In genomic region chr1:218459878-218460277, GRCh38 we compare ENCODE assay signal across 8 cellular contexts.
A peak's percentile ranks its signal among the peaks of the same experiment; 100 is the strongest.
DNase-seq lines count a peak whose midpoint lies in the region; FAIRE-seq and TF ChIP-seq lines count a peak whose summit lies in the region.

No MANE protein-coding gene starts in this region.

- TF ChIP-seq CTCF in Calu3 (IDR thresholded peaks at IDR 0.05; ENCODE audit: unreplicated experiment) (no peak), astrocyte of the spinal cord (IDR thresholded peaks at IDR 0.05; ENCODE audit: low read depth, low read length) (no peak), transverse colon (IDR thresholded peaks at IDR 0.05) (no peak)

- no TSS peak for BruUV-seq in Calu3 (replicated peaks; lab: Mats Ljungman, UMichigan)

- no peak overlapping the region for H3K4me3 ChIP-seq in astrocyte of the spinal cord (ENCODE audit: low read depth, low read length)
- H3K4me3 ChIP-seq in transverse colon: no peak overlapping the region
- H3K4me3 ChIP-seq in small intestine (ENCODE audit: low read depth in 1 of 2, low read length in 2 of 2): no peak overlapping the region

- no peak overlapping the region for H3K4me3 Mint-ChIP-seq in Calu3 (ENCODE audit: low read depth, unreplicated experiment)

- no peak for FAIRE-seq in small intestine (lab: Jason Lieb, UNC)

- no peak for TF ChIP-seq POLR2A in transverse colon (IDR thresholded peaks at IDR 0.05)

- peaks cover 0 to 16% (median 9%) of the 10 kb centered on the region in 4 donors for H3K4me1 ChIP-seq in transverse colon
- H3K4me1 ChIP-seq in small intestine (ENCODE audit: control insufficient read depth in 2 of 2, insufficient read depth in 1 of 2, low read depth in 1 of 2, low read length in 1 of 2): no peaks in the 10 kb centered on the region

- peaks cover 44% of the 10 kb centered on the region for H3K4me1 Mint-ChIP-seq in Calu3 (ENCODE audit: low read depth, unreplicated experiment)

- H3K27ac ChIP-seq in transverse colon (peak overlapping the region; percentile 28 to 77 (median 55)), small intestine (ENCODE audit: low read depth in 1 of 2, low read length in 1 of 2) (no peak overlapping the region)

- peaks cover 10% of the 10 kb centered on the region for H3K36me3 Mint-ChIP-seq in Calu3 (ENCODE audit: insufficient read depth, unreplicated experiment)

- H3K9me3 ChIP-seq in transverse colon (no peaks in the 10 kb centered on the region), small intestine (ENCODE audit: control insufficient read depth, low read depth) (no peaks in the 10 kb centered on the region)

- H3K9me3 Mint-ChIP-seq in Calu3 (ENCODE audit: low read depth, unreplicated experiment): peaks cover 6% of the 10 kb centered on the region

- no peaks in the 10 kb centered on the region for H3K27me3 Mint-ChIP-seq in Calu3 (ENCODE audit: unreplicated experiment)

- WGBS in transverse colon (ENCODE audit: low coverage in 1 of 2), 2 donors: 16 to 40% methylated on average over 1 to 4 of the region's 4 CpGs
- 26 to 40% (median 31%) methylated on average over 4 of the region's 4 CpGs for WGBS in small intestine, 3 donors

- in situ Hi-C loops in astrocyte of the spinal cord (cut with HindIII; ENCODE audit: low sequenced_read_pairs) (no loop called here), transverse colon (cut with MboI; ENCODE audit: low pct_ligation_motif_present in 1 of 4, low pct_unique_long_range_greater_than_20kb in 1 of 4, low sequenced_read_pairs in 3 of 4) (loop anchor here in 1 of 4 donors (10.0 kb wide), 1 partner anchor 55 kb away; no protein-coding TSS in a partner anchor)

- no peak for TF ChIP-seq EP300 in transverse colon (IDR thresholded peaks at IDR 0.05; ENCODE audit: low read depth)

- intact Hi-C loops in Calu3 (cut with micrococcal nuclease; ENCODE audit: unreplicated experiment): no loop called here
- intact Hi-C loops in transverse colon (cut with DNase I; ENCODE audit: low total_unique reads): no loop called here

- H3K27me3 ChIP-seq in transverse colon: no peaks in the 10 kb centered on the region
- H3K27me3 ChIP-seq in small intestine (ENCODE audit: control insufficient read depth in 2 of 2, insufficient read depth in 2 of 2, low read length in 2 of 2): no peaks in the 10 kb centered on the region

- H3K27ac Mint-ChIP-seq in Calu3 (ENCODE audit: unreplicated experiment): peak overlapping the region; percentile 58

- H3K36me3 ChIP-seq in transverse colon (no peaks in the 10 kb centered on the region), small intestine (ENCODE audit: control insufficient read depth in 2 of 2, insufficient read depth in 2 of 2, low read length in 2 of 2) (no peaks in the 10 kb centered on the region)

- DNase-seq in Calu3 (peak; percentile 45), HPDE6-E6E7 (ENCODE audit: extremely low spot score) (peak; percentile 64), astrocyte of the spinal cord (ENCODE audit: low read depth, low spot score) (peak; percentile 96), islet precursor cell (peak; percentile 89), transverse colon (no peak), small intestine (no peak)
- no peak for DNase-seq in activated T-cell treated with anti-CD3 and anti-CD28 coated beads, Interleukin-2, amount 50 U/mL, for 48 hours
- DNase-seq in activated CD4-positive, alpha-beta T cell treated with anti-CD3 and anti-CD28 coated beads for 4 hours: no peak

- CTCF ChIA-PET in Calu3 (lab: Charles Lee): no interaction called here

Comparison
In these comparisons a context has a peak if more than half of its experiments do, and no peak if none do; other contexts are left out.
1. DNase-seq: peak in Calu3 (single experiment), HPDE6-E6E7 (single experiment), astrocyte of the spinal cord (single experiment) and islet precursor cell (single experiment); none in transverse colon (single experiment), activated T-cell treated with anti-CD3 and anti-CD28 coated beads, Interleukin-2, amount 50 U/mL, for 48 hours (0 of 2), activated CD4-positive, alpha-beta T cell treated with anti-CD3 and anti-CD28 coated beads for 4 hours (0 of 2) and small intestine (single experiment).
2. H3K27ac ChIP-seq: peak in transverse colon (4 of 4); none in small intestine (0 of 2).